Comparison of ENCODE assay signal across 13 cellular contexts in genomic region chr16:5621826-5622225, GRCh38.
A peak's percentile ranks its signal among the peaks of the same experiment; 100 is the strongest.
DNase-seq lines count a peak whose midpoint lies in the region; ATAC-seq and TF ChIP-seq lines count a peak whose summit lies in the region.
"Had no signal": no experiment of that assay in that cellular context is flagged by ENCODE, and none has a peak within 500 bp of the region (broad histone marks: within the 10 kb centered on the region; RNA-seq: fewer than 3 reads in every experiment).

No MANE protein-coding gene starts in this region.

- DNase-seq in M059J (ENCODE audit: low read depth) (peak; percentile 6), SK-N-SH (peak; percentile 52), hepatocyte (ENCODE audit: low spot score) (peak; percentile 34), RWPE1 (ENCODE audit: low spot score) (no peak)
- DNase-seq: AML-193; CD4-positive, CD25-positive, alpha-beta regulatory T cell; DMS53; GF-D8; H7 had no signal

- no peak overlapping the region for H2AFZ ChIP-seq in SK-N-SH (ENCODE audit: low read depth)
- H2AFZ ChIP-seq in hepatocyte, result no peak overlapping the region
- H2AFZ ChIP-seq: GM23338 had no signal

- no peaks in the 10 kb centered on the region for H3K9me2 ChIP-seq in SK-N-SH
- H3K9me2 ChIP-seq in hepatocyte (replicated peaks; ENCODE audit: insufficient read depth), result no peaks in the 10 kb centered on the region

- H3K79me2 ChIP-seq in SK-N-SH (ENCODE audit: insufficient read depth) (no peaks in the 10 kb centered on the region), hepatocyte (no peaks in the 10 kb centered on the region)

- no peaks in the 10 kb centered on the region for H3F3A ChIP-seq in SK-N-SH (replicated peaks; ENCODE audit: insufficient read depth)

- no peaks in the 10 kb centered on the region for H4K20me1 ChIP-seq in SK-N-SH (ENCODE audit: insufficient read depth)
- no peaks in the 10 kb centered on the region for H4K20me1 ChIP-seq in hepatocyte (ENCODE audit: insufficient read depth, poor library complexity, severe bottlenecking)
- H4K20me1 ChIP-seq: BLaER1 treated with 17β-estradiol and CSF1 and Interleukin-3, amounts not matched to agents 10 nM and 100 nM had no signal

- no peak for TF ChIP-seq CTCF in SK-N-SH (IDR thresholded peaks at IDR 0.05)
- TF ChIP-seq CTCF in hepatocyte (IDR thresholded peaks at IDR 0.05; ENCODE audit: poor library complexity), result no peak
- TF ChIP-seq CTCF in RWPE1 (conservative IDR thresholded peaks at IDR 0.05; ENCODE audit: low read depth), result no peak

- H3K36me3 ChIP-seq in SK-N-SH (replicated peaks in 1 of 2; ENCODE audit: control insufficient read depth in 1 of 2, insufficient read depth in 2 of 2, low read length in 1 of 2) (no peaks in the 10 kb centered on the region), hepatocyte (replicated peaks; ENCODE audit: insufficient read depth, low read depth) (no peaks in the 10 kb centered on the region)
- H3K36me3 ChIP-seq: BLaER1 treated with 17β-estradiol and CSF1 and Interleukin-3, amounts not matched to agents 10 nM and 100 nM had no signal

- H3K4me2 ChIP-seq in SK-N-SH (no peak overlapping the region), hepatocyte (no peak overlapping the region)
- H3K4me2 ChIP-seq: BLaER1 treated with 17β-estradiol and CSF1 and Interleukin-3, amounts not matched to agents 10 nM and 100 nM; GM23338 had no signal

- H3K4me3 ChIP-seq in SK-N-SH (ENCODE audit: low read depth in 2 of 2, low read length in 1 of 2), result no peak overlapping the region
- no peak overlapping the region for H3K4me3 ChIP-seq in hepatocyte
- H3K4me3 ChIP-seq: BLaER1 treated with 17β-estradiol and CSF1 and Interleukin-3, amounts not matched to agents 10 nM and 100 nM; GM23338 had no signal

- peaks cover 0 to 63% of the 10 kb centered on the region in 2 experiments; a peak in 2 of 4 replicates for H3K4me1 ChIP-seq in SK-N-SH (ENCODE audit: control insufficient read depth in 1 of 2, insufficient read depth in 2 of 2, low read depth in 1 of 2, low read length in 1 of 2)
- no peaks in the 10 kb centered on the region for H3K4me1 ChIP-seq in hepatocyte (ENCODE audit: insufficient read depth)
- H3K4me1 ChIP-seq: BLaER1 treated with 17β-estradiol and CSF1 and Interleukin-3, amounts not matched to agents 10 nM and 100 nM had no signal

- H3K9me3 ChIP-seq in SK-N-SH (no peaks in the 10 kb centered on the region), hepatocyte (ENCODE audit: low read depth) (no peaks in the 10 kb centered on the region)
- H3K9me3 ChIP-seq: BLaER1 treated with 17β-estradiol and CSF1 and Interleukin-3, amounts not matched to agents 10 nM and 100 nM had no signal

- H3K27me3 ChIP-seq in SK-N-SH (ENCODE audit: insufficient read depth) (no peaks in the 10 kb centered on the region), hepatocyte (peaks cover 10% of the 10 kb centered on the region)

- ATAC-seq in HG02798 (IDR thresholded peaks at IDR 0.05; ENCODE audit: poor library complexity, unreplicated experiment) (no peak), GM21528 (IDR thresholded peaks at IDR 0.05; ENCODE audit: low FRiP score, unreplicated experiment) (no peak)
- ATAC-seq: GM23338 had no signal

- H3K27ac ChIP-seq in SK-N-SH (ENCODE audit: low read depth in 2 of 2, low read length in 1 of 2) (peak overlapping the region in 1 of 2 experiments; percentile 94; a peak in 2 of 4 replicates), hepatocyte (no peak overlapping the region), RWPE1 (no peak overlapping the region)
- H3K27ac ChIP-seq: BLaER1 treated with 17β-estradiol and CSF1 and Interleukin-3, amounts not matched to agents 10 nM and 100 nM had no signal

- TF ChIP-seq RAD21 in SK-N-SH (IDR thresholded peaks at IDR 0.05; ENCODE audit: low read length), result no peak

- CTCF ChIA-PET in SK-N-SH (lab: Yijun Ruan, JAX) (interaction anchor here (1.6 to 7.6 kb wide), 2 partner anchors 12 kb away, joined by 9 to 128 read pairs; no protein-coding TSS in a partner anchor), RWPE1 (lab: Yijun Ruan, JAX) (no interaction called here)

- H3K9ac ChIP-seq in SK-N-SH, result no peak overlapping the region
- H3K9ac ChIP-seq: BLaER1 treated with 17β-estradiol and CSF1 and Interleukin-3, amounts not matched to agents 10 nM and 100 nM had no signal

- WGBS in SK-N-SH (ENCODE audit: low lambda C conversion rate), result 4% methylated on average over 4 of the region's 4 CpGs
- WGBS in hepatocyte (ENCODE audit: low lambda C conversion rate, missing lambda C conversion rate), result 60% methylated on average over 4 of the region's 4 CpGs

- TF ChIP-seq EP300 in SK-N-SH (IDR thresholded peaks at IDR 0.05; ENCODE audit: borderline replicate concordance in 1 of 2, low read depth in 1 of 2, low read length in 1 of 2), result peak in 1 of 2 experiments; percentile 82; a peak in 2 of 4 replicates

- POLR2A ChIA-PET in SK-N-SH (lab: Yijun Ruan, JAX) (no interaction called here), RWPE1 (lab: Yijun Ruan, JAX; ENCODE audit: low non-redundant PET) (no interaction called here)

TF ChIP-seq in SK-N-SH, 30 proteins besides CTCF, POLR2A, EP300 and RAD21:
- TF ChIP-seq ZBTB33 (IDR thresholded peaks at IDR 0.05; ENCODE audit: borderline replicate concordance, low read depth), result no peak
- no peak for TF ChIP-seq NFIC (IDR thresholded peaks at IDR 0.05; ENCODE audit: borderline replicate concordance)
- TF ChIP-seq MXI1 (IDR thresholded peaks at IDR 0.05; ENCODE audit: low read depth, low read length), result peak; percentile 36; the same call in 1 of the 2 replicates
- no peak for TF ChIP-seq USF1 (IDR thresholded peaks at IDR 0.05; ENCODE audit: borderline replicate concordance, low read depth)
- TF ChIP-seq GABPA (IDR thresholded peaks at IDR 0.05; ENCODE audit: low read depth), result no peak
- TF ChIP-seq SMC3 (IDR thresholded peaks at IDR 0.05; ENCODE audit: low read depth, low read length), result no peak
- peak; percentile 82; the same call in 1 of the 2 replicates for TF ChIP-seq RCOR1 (IDR thresholded peaks at IDR 0.05; ENCODE audit: low read length)
- TF ChIP-seq POLR2AphosphoS5 (IDR thresholded peaks at IDR 0.05; ENCODE audit: low read depth, low read length), result no peak
- TF ChIP-seq FOXJ3 (CRISPR knock-in tag; IDR thresholded peaks at IDR 0.05), result peak; percentile 68
- no peak for TF ChIP-seq MAX (IDR thresholded peaks at IDR 0.05; ENCODE audit: low read depth)
- peak; percentile 58 for TF ChIP-seq GATA2 (CRISPR knock-in tag; IDR thresholded peaks at IDR 0.05)
- TF ChIP-seq IRF3 (IDR thresholded peaks at IDR 0.05; ENCODE audit: low read depth, low read length), result no peak
- TF ChIP-seq RXRA (IDR thresholded peaks at IDR 0.05; ENCODE audit: borderline replicate concordance, low read depth), result no peak
- TF ChIP-seq CHD2 (IDR thresholded peaks at IDR 0.05; ENCODE audit: low read length, partially characterized antibody), result peak; percentile 58
- TF ChIP-seq PBX3 (IDR thresholded peaks at IDR 0.05), result no peak
